11 cellular contexts compared by ENCODE assay signal in the genomic region with DNA sequence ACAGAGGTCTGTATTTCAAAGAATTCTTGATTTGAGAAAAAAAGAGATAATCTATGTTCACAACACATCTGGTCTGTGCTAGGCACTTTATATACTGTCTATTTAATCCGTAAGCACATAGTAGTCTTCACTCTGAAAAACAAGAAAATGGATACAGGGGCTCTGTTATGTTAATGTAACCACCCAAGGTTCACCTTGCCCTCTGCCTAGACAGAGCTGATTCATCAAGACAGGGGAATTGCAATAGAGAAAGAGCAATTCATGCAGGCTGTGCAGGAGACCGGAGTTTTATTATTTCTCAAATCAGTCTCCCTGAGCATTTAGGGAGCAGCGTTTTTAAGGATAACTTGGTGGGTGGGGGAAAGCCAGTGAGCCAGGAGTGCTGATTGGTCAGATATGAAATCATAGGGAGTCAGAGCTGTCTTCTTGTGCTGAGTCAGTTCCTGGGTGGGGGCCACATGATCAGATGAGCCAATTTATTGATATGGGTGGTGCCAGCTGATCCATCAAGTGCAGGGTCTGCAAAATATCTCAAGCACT.
DNase-seq lines count a peak whose midpoint lies in the region; ATAC-seq and TF ChIP-seq lines count a peak whose summit lies in the region.
"Had no signal": no experiment of that assay in that cellular context is flagged by ENCODE, and none has a peak within 500 bp of the region (broad histone marks: within the 10 kb centered on the region; RNA-seq: fewer than 3 reads in every experiment).

No MANE protein-coding gene starts in this region.

- H3K4me1 ChIP-seq in skeletal muscle satellite cell (ENCODE audit: control insufficient read depth, insufficient read depth, low read length) (peaks cover 14% of the 10 kb centered on the region), H9 (ENCODE audit: insufficient read depth, low read length) (no peaks in the 10 kb centered on the region), lower lobe of right lung (no peaks in the 10 kb centered on the region)
- H3K4me1 ChIP-seq: stomach had no signal

- intact Hi-C loops in activated naive CD4-positive, alpha-beta T cell treated with anti-CD3 and anti-CD28 coated beads for 36 hours (cut with micrococcal nuclease): loop anchor here (1.0 to 5.0 kb wide), 13 partner anchors 14 to 565 kb away; partner anchors contain the start of gene CCNA2
- intact Hi-C loops in lower lobe of right lung (cut with DNase I): no loop called here

- no peak overlapping the region for H2BK15ac ChIP-seq in H9 (ENCODE audit: low read depth, low read length)

- no peaks in the 10 kb centered on the region for H3K79me2 ChIP-seq in H9 (ENCODE audit: insufficient read depth, low read length)

- no peaks in the 10 kb centered on the region for H3K79me1 ChIP-seq in H9 (ENCODE audit: insufficient read depth, low read depth, low read length, poor library complexity, severe bottlenecking)

- TF ChIP-seq CTCF in H9 (conservative IDR thresholded peaks at IDR 0.05) (no peak), lower lobe of right lung (IDR thresholded peaks at IDR 0.05) (no peak)

- no peak overlapping the region for H2AFZ ChIP-seq in H9 (ENCODE audit: low read length)

- H3K9ac ChIP-seq in skeletal muscle satellite cell (ENCODE audit: low read depth, low read length) (no peak overlapping the region), H9 (ENCODE audit: extremely low read depth, insufficient read length, low read length) (no peak overlapping the region)

- H4K20me1 ChIP-seq in H9 (ENCODE audit: control insufficient read depth, insufficient read depth, insufficient read length): no peaks in the 10 kb centered on the region

- H2BK120ac ChIP-seq in H9 (ENCODE audit: low read depth, low read length, poor library complexity, severe bottlenecking): no peak overlapping the region

- no peak overlapping the region for H3K4me3 Mint-ChIP-seq in activated CD8-positive, alpha-beta memory T cell treated with anti-CD3 and anti-CD28 coated beads, Interleukin-2, amount 10 ng/mL, durations not matched to agents 7 days and 5 days
- no peak overlapping the region for H3K4me3 Mint-ChIP-seq in activated naive CD4-positive, alpha-beta T cell treated with anti-CD3 and anti-CD28 coated beads for 36 hours
- H3K4me3 Mint-ChIP-seq in H9: no peak overlapping the region

- H3K4me1 Mint-ChIP-seq in activated CD8-positive, alpha-beta memory T cell treated with anti-CD3 and anti-CD28 coated beads, Interleukin-2, amount 10 ng/mL, durations not matched to agents 7 days and 5 days: peaks cover 58% of the 10 kb centered on the region
- peaks cover 54% of the 10 kb centered on the region for H3K4me1 Mint-ChIP-seq in activated naive CD4-positive, alpha-beta T cell treated with anti-CD3 and anti-CD28 coated beads for 36 hours (ENCODE audit: low read depth)
- peaks cover 6 to 9% of the 10 kb centered on the region in 2 experiments; a peak in 3 of 4 replicates for H3K4me1 Mint-ChIP-seq in H9

- H3K27me3 ChIP-seq in skeletal muscle satellite cell (ENCODE audit: control insufficient read depth, insufficient read depth, low read length): no peaks in the 10 kb centered on the region
- no peaks in the 10 kb centered on the region for H3K27me3 ChIP-seq in H9 (ENCODE audit: insufficient read depth, low read length)
- H3K27me3 ChIP-seq in lower lobe of right lung (ENCODE audit: low read depth): no peaks in the 10 kb centered on the region
- H3K27me3 ChIP-seq: cardiac muscle cell, stomach had no signal

- no peaks in the 10 kb centered on the region for H3K23me2 ChIP-seq in H9 (ENCODE audit: insufficient read length, low read depth, low read length, poor library complexity, severe bottlenecking)

- no peak overlapping the region for H3K18ac ChIP-seq in H9 (ENCODE audit: insufficient read length, low read depth, low read length)

- peak overlapping the region; percentile 95 for H3K27ac Mint-ChIP-seq in activated CD8-positive, alpha-beta memory T cell treated with anti-CD3 and anti-CD28 coated beads, Interleukin-2, amount 10 ng/mL, durations not matched to agents 7 days and 5 days
- peak overlapping the region; percentile 78 for H3K27ac Mint-ChIP-seq in activated naive CD4-positive, alpha-beta T cell treated with anti-CD3 and anti-CD28 coated beads for 36 hours
- H3K27ac Mint-ChIP-seq in H9: peak overlapping the region in 1 of 3 experiments; percentile 63; a peak in 1 of 7 replicates

- peaks cover 6% of the 10 kb centered on the region for H3K9me3 Mint-ChIP-seq in activated CD8-positive, alpha-beta memory T cell treated with anti-CD3 and anti-CD28 coated beads, Interleukin-2, amount 10 ng/mL, durations not matched to agents 7 days and 5 days (ENCODE audit: low read depth)
- H3K9me3 Mint-ChIP-seq in activated naive CD4-positive, alpha-beta T cell treated with anti-CD3 and anti-CD28 coated beads for 36 hours: no peaks in the 10 kb centered on the region
- H3K9me3 Mint-ChIP-seq in H9: peaks cover 0 to 2% of the 10 kb centered on the region in 2 experiments; a peak in 1 of 5 replicates

- H4K8ac ChIP-seq in H9 (replicated peaks; ENCODE audit: insufficient read length, low read depth, low read length): no peak overlapping the region

- no peak overlapping the region for H3K56ac ChIP-seq in H9 (ENCODE audit: insufficient read length, low read depth, low read length)

- H3K23ac ChIP-seq in H9 (ENCODE audit: insufficient read length, low read depth, low read length): no peak overlapping the region

- no peak overlapping the region for H3K14ac ChIP-seq in H9 (ENCODE audit: insufficient read depth, low read length)

- no peak for DNase-seq in activated CD8-positive, alpha-beta memory T cell treated with anti-CD3 and anti-CD28 coated beads, Interleukin-2, amount 10 ng/mL, durations not matched to agents 7 days and 5 days
- no peak for DNase-seq in activated CD8-positive, alpha-beta memory T cell treated with anti-CD3 and anti-CD28 coated beads, Interleukin-2, amount 50 U/mL, for 48 hours
- DNase-seq in activated naive CD4-positive, alpha-beta T cell treated with anti-CD3 and anti-CD28 coated beads for 36 hours: peak; percentile 21
- DNase-seq in H9 (no peak), lower lobe of right lung (no peak), ecto neural progenitor cell (ENCODE audit: low spot score) (no peak)
- DNase-seq: kidney, stomach had no signal

- no CpG with 5 or more reads among the region's 3 CpGs for WGBS in H9 (ENCODE audit: extremely low coverage, insufficient read length, low lambda C conversion rate)

- no peak overlapping the region for H2BK20ac ChIP-seq in H9 (ENCODE audit: low read depth, low read length, poor library complexity, severe bottlenecking)

- H2BK12ac ChIP-seq in H9 (ENCODE audit: insufficient read length, low read depth, low read length): no peak overlapping the region

- H3T11ph ChIP-seq in H9 (ENCODE audit: low read length): no peak overlapping the region

- no peaks in the 10 kb centered on the region for H3K9me3 ChIP-seq in skeletal muscle satellite cell (replicated peaks; ENCODE audit: low read length)
- H3K9me3 ChIP-seq in H9 (ENCODE audit: control insufficient read depth, low read depth, low read length): no peaks in the 10 kb centered on the region
- no peaks in the 10 kb centered on the region for H3K9me3 ChIP-seq in lower lobe of right lung
- H3K9me3 ChIP-seq: stomach had no signal

- no peak overlapping the region for H4K91ac ChIP-seq in H9 (ENCODE audit: insufficient read length, low read depth, low read length)

- H3K27me3 Mint-ChIP-seq in activated CD8-positive, alpha-beta memory T cell treated with anti-CD3 and anti-CD28 coated beads, Interleukin-2, amount 10 ng/mL, durations not matched to agents 7 days and 5 days: no peaks in the 10 kb centered on the region
- H3K27me3 Mint-ChIP-seq in activated naive CD4-positive, alpha-beta T cell treated with anti-CD3 and anti-CD28 coated beads for 36 hours (ENCODE audit: low read depth): no peaks in the 10 kb centered on the region
- no peaks in the 10 kb centered on the region for H3K27me3 Mint-ChIP-seq in H9 (ENCODE audit: low read depth)

- ATAC-seq in activated CD8-positive, alpha-beta memory T cell treated with anti-CD3 and anti-CD28 coated beads, Interleukin-2, amount 10 ng/mL, durations not matched to agents 7 days and 5 days: no peak
- ATAC-seq in HG03045 (IDR thresholded peaks at IDR 0.05; ENCODE audit: unreplicated experiment) (peak; percentile 7), lower lobe of right lung (no peak)

- no peak overlapping the region for H2BK5ac ChIP-seq in H9 (ENCODE audit: insufficient read length, low read length)

- H4K5ac ChIP-seq in H9 (ENCODE audit: insufficient read length, low read depth, low read length): no peak overlapping the region

- H3K4ac ChIP-seq in H9 (ENCODE audit: low read depth, low read length): no peak overlapping the region

- H3K4me2 ChIP-seq in skeletal muscle satellite cell (ENCODE audit: low read length) (peak overlapping the region; percentile 32), H9 (ENCODE audit: insufficient read depth, insufficient read length, low read length) (no peak overlapping the region)

- no peaks in the 10 kb centered on the region for H3K36me3 ChIP-seq in skeletal muscle satellite cell (ENCODE audit: insufficient read depth, low read length)
- no peaks in the 10 kb centered on the region for H3K36me3 ChIP-seq in lower lobe of right lung
- H3K36me3 ChIP-seq: cardiac muscle cell, stomach had no signal

- no peak overlapping the region for H3K27ac ChIP-seq in H9 (ENCODE audit: insufficient read length, low read depth, low read length)
- H3K27ac ChIP-seq in lower lobe of right lung: no peak overlapping the region
- H3K27ac ChIP-seq: cardiac muscle cell had no signal

- H2AK5ac ChIP-seq in H9 (ENCODE audit: insufficient read length, low read length): no peak overlapping the region

- CTCF ChIA-PET in activated CD8-positive, alpha-beta memory T cell treated with anti-CD3 and anti-CD28 coated beads, Interleukin-2, amount 10 ng/mL, durations not matched to agents 7 days and 5 days (lab: Charles Lee): interaction anchor here (0.8 to 1.5 kb wide), 3 partner anchors 37 to 65 kb away, joined by 3 to 4 read pairs (median 3); no protein-coding TSS in a partner anchor
- CTCF ChIA-PET in activated naive CD4-positive, alpha-beta T cell treated with anti-CD3 and anti-CD28 coated beads for 36 hours (lab: Charles Lee): no interaction called here

- no peak overlapping the region for H3K4me3 ChIP-seq in skeletal muscle satellite cell (ENCODE audit: low read length)
- no peak overlapping the region for H3K4me3 ChIP-seq in lower lobe of right lung
- H3K4me3 ChIP-seq: cardiac muscle cell, stomach had no signal

- peaks cover 22% of the 10 kb centered on the region for H3K36me3 Mint-ChIP-seq in activated CD8-positive, alpha-beta memory T cell treated with anti-CD3 and anti-CD28 coated beads, Interleukin-2, amount 10 ng/mL, durations not matched to agents 7 days and 5 days
- no peaks in the 10 kb centered on the region for H3K36me3 Mint-ChIP-seq in activated naive CD4-positive, alpha-beta T cell treated with anti-CD3 and anti-CD28 coated beads for 36 hours (ENCODE audit: low read depth)
- peaks cover 0 to 1% (median 0%) of the 10 kb centered on the region in 3 experiments; a peak in 1 of 7 replicates for H3K36me3 Mint-ChIP-seq in H9 (ENCODE audit: insufficient read depth in 1 of 3, low read depth in 3 of 3)
